ENCODE assay signal across 8 cellular contexts in genomic region chr16:80580109-80580832, GRCh38. TPM values are rescaled to one million over a fixed set of nuclear protein-coding genes. Genes with fewer than 3 reads are reported as not detected.
A peak's percentile ranks its signal among the peaks of the same experiment; 100 is the strongest.
DNase-seq lines count a peak whose midpoint lies in the region; ATAC-seq and TF ChIP-seq lines count a peak whose summit lies in the region.

No MANE protein-coding gene starts in this region.

- peaks cover 24% of the 10 kb centered on the region for H3K36me3 Mint-ChIP-seq in activated CD8-positive, alpha-beta memory T cell treated with anti-CD3 and anti-CD28 coated beads, Interleukin-2, amount 10 ng/mL, durations not matched to agents 7 days and 5 days

- no peaks in the 10 kb centered on the region for H3K9me3 ChIP-seq in mucosa of descending colon
- H3K9me3 ChIP-seq in transverse colon, result no peaks in the 10 kb centered on the region

- ATAC-seq in GM19043 (IDR thresholded peaks at IDR 0.05; ENCODE audit: low read depth, unreplicated experiment), result peak; percentile 80
- peak; percentile 89 for ATAC-seq in HG03108 (IDR thresholded peaks at IDR 0.05; ENCODE audit: unreplicated experiment)
- ATAC-seq in activated CD8-positive, alpha-beta memory T cell treated with anti-CD3 and anti-CD28 coated beads, Interleukin-2, amount 10 ng/mL, durations not matched to agents 7 days and 5 days, result peak; percentile 88
- peak; percentile 70 for ATAC-seq in mucosa of descending colon
- no peak for ATAC-seq in sciatic nerve

- no peaks in the 10 kb centered on the region for H3K27me3 ChIP-seq in transverse colon

- H3K36me3 ChIP-seq in mucosa of descending colon (ENCODE audit: low read depth) (no peaks in the 10 kb centered on the region), transverse colon (no peaks in the 10 kb centered on the region)

- no peaks in the 10 kb centered on the region for H3K27me3 Mint-ChIP-seq in activated CD8-positive, alpha-beta memory T cell treated with anti-CD3 and anti-CD28 coated beads, Interleukin-2, amount 10 ng/mL, durations not matched to agents 7 days and 5 days

- peak overlapping the region; percentile 54 for H3K4me3 Mint-ChIP-seq in activated CD8-positive, alpha-beta memory T cell treated with anti-CD3 and anti-CD28 coated beads, Interleukin-2, amount 10 ng/mL, durations not matched to agents 7 days and 5 days

- peak overlapping the region; percentile 96 for H3K27ac Mint-ChIP-seq in activated CD8-positive, alpha-beta memory T cell treated with anti-CD3 and anti-CD28 coated beads, Interleukin-2, amount 10 ng/mL, durations not matched to agents 7 days and 5 days

- intact Hi-C loops in mucosa of descending colon (cut with DNase I, micrococcal nuclease) (no loop called here), sciatic nerve (cut with DNase I) (no loop called here), transverse colon (cut with DNase I; ENCODE audit: low total_unique reads) (no loop called here)

- no peak overlapping the region for H3K4me3 ChIP-seq in mucosa of descending colon
- no peak overlapping the region for H3K4me3 ChIP-seq in transverse colon

- in situ Hi-C loops in transverse colon (cut with MboI; ENCODE audit: low pct_ligation_motif_present in 1 of 4, low pct_unique_long_range_greater_than_20kb in 1 of 4, low sequenced_read_pairs in 3 of 4), result no loop called here

- DNase-seq in activated CD8-positive, alpha-beta memory T cell treated with anti-CD3 and anti-CD28 coated beads, Interleukin-2, amount 10 ng/mL, durations not matched to agents 7 days and 5 days, result peak; percentile 95
- DNase-seq in mucosa of descending colon (peak in 1 of 3 donors; percentile 14), sciatic nerve (ENCODE audit: low spot score) (no peak), NCI-H1092 (lab: John Stamatoyannopoulos, UW) (no peak), ecto neural progenitor cell (ENCODE audit: low spot score) (no peak), transverse colon (no peak)

- CTCF ChIA-PET in activated CD8-positive, alpha-beta memory T cell treated with anti-CD3 and anti-CD28 coated beads, Interleukin-2, amount 10 ng/mL, durations not matched to agents 7 days and 5 days (lab: Charles Lee), result interaction anchor here (0.8 to 5.0 kb wide), 17 partner anchors 8 to 244 kb away, joined by 3 to 52 read pairs (median 6); no protein-coding TSS in a partner anchor

- H3K27ac ChIP-seq in transverse colon, result no peak overlapping the region

- H3K9me3 Mint-ChIP-seq in activated CD8-positive, alpha-beta memory T cell treated with anti-CD3 and anti-CD28 coated beads, Interleukin-2, amount 10 ng/mL, durations not matched to agents 7 days and 5 days (ENCODE audit: low read depth), result no peaks in the 10 kb centered on the region

- peaks cover 73% of the 10 kb centered on the region for H3K4me1 Mint-ChIP-seq in activated CD8-positive, alpha-beta memory T cell treated with anti-CD3 and anti-CD28 coated beads, Interleukin-2, amount 10 ng/mL, durations not matched to agents 7 days and 5 days

- no peak for TF ChIP-seq CTCF in mucosa of descending colon (IDR thresholded peaks at IDR 0.05)
- TF ChIP-seq CTCF in transverse colon (IDR thresholded peaks at IDR 0.05), result no peak

- H3K4me1 ChIP-seq in mucosa of descending colon (ENCODE audit: low read depth) (no peaks in the 10 kb centered on the region), transverse colon (no peaks in the 10 kb centered on the region)

- TF ChIP-seq EP300 in transverse colon (IDR thresholded peaks at IDR 0.05; ENCODE audit: low read depth), result no peak

- TF ChIP-seq POLR2A in transverse colon (IDR thresholded peaks at IDR 0.05), result no peak

- 67 to 68% methylated on average over 3 to 10 of the region's 10 CpGs for WGBS in transverse colon (ENCODE audit: low coverage in 1 of 2), 2 donors

RNA-seq across cellular contexts. Expression of gene DYNLRB2, which starts 39.5 kb away (rescaled TPM):
- total RNA-seq in activated CD8-positive, alpha-beta memory T cell treated with anti-CD3 and anti-CD28 coated beads, Interleukin-2, amount 10 ng/mL, durations not matched to agents 7 days and 5 days, result under 1 TPM in 1 of 2 experiments, not detected in 1; 0.76 TPM
- total RNA-seq in mucosa of descending colon, result not detected
- total RNA-seq in sciatic nerve, result 2.2 TPM
- total RNA-seq in transverse colon, result not detected
